Comparison of ENCODE assay signal across 11 cellular contexts in the genomic region with DNA sequence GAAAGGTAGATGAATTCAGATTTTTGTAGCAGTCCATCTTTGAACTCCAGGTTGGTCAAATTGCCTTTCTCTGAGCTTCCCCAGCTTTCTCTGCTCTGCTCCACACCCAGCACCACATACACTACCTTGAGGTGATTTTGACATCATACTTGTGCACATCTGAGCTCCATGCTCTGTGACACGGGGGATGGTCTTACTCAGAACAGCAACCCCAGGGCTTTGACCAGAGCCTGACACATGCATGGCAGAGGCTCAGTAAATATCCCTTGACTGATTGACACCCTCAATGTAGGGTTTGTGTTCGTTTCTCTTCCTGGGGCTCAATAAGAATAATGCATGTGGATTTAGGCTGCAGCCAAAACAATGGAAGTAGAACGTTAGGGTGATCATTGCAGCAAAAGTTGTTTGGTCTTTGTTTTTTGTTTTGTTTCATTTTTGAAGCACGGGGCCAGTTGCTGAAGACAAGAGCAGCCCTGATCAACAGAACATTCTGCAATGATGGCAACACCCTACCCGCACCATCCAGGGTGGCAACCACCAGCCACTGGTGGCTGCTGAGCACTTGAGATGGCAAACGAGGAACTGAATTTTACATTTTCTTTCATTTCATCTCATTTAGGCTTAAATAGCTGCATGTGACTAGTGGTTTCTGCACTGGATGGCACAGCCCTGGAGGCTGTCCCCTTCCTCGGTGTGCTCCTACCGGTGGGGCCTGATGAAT.
A peak's percentile ranks its signal among the peaks of the same experiment; 100 is the strongest.
DNase-seq lines count a peak whose midpoint lies in the region; ATAC-seq and TF ChIP-seq lines count a peak whose summit lies in the region.
"Had no signal": no experiment of that assay in that cellular context is flagged by ENCODE, and none has a peak within 500 bp of the region (broad histone marks: within the 10 kb centered on the region; RNA-seq: fewer than 3 reads in every experiment).

No MANE protein-coding gene starts in this region.

- TF ChIP-seq CTCF in GM23338 (conservative IDR thresholded peaks at IDR 0.05; ENCODE audit: low read depth in 2 of 2) (no peak), sigmoid colon (IDR thresholded peaks at IDR 0.05) (no peak)

- peak overlapping the region; percentile 25; the same call in 1 of the 2 replicates for H3K4me3 ChIP-seq in ACC112 (ENCODE audit: low read depth, low read length)
- no peak overlapping the region for H3K4me3 ChIP-seq in GM23338
- H3K4me3 ChIP-seq in sigmoid colon: no peak overlapping the region
- H3K4me3 ChIP-seq: GM12878, pancreas had no signal

- peaks cover 25% of the 10 kb centered on the region for H3K27me3 Mint-ChIP-seq in GM23338 (ENCODE audit: insufficient read depth, low read depth, poor library complexity)

- H3K4me1 ChIP-seq in ACC112 (ENCODE audit: control insufficient read depth, insufficient read depth, low read length, unreplicated experiment): peaks cover 6% of the 10 kb centered on the region
- H3K4me1 ChIP-seq in GM23338 (ENCODE audit: insufficient read depth): peaks cover 6% of the 10 kb centered on the region; the same call in 1 of the 2 replicates
- peaks cover 0 to 41% (median 36%) of the 10 kb centered on the region in 4 donors for H3K4me1 ChIP-seq in sigmoid colon
- H3K4me1 ChIP-seq: pancreas had no signal

- H2AFZ ChIP-seq in ACC112 (ENCODE audit: low read length, unreplicated experiment): no peak overlapping the region
- H2AFZ ChIP-seq in GM23338: 0 out of 2 replicates have a peak overlapping the region, but pooled peaks have one; percentile 43

- peaks cover 35% of the 10 kb centered on the region for H3K9me3 Mint-ChIP-seq in GM23338

- peaks cover 20% of the 10 kb centered on the region for H3K36me3 Mint-ChIP-seq in GM23338 (ENCODE audit: low read depth)

- no peaks in the 10 kb centered on the region for H4K20me1 ChIP-seq in GM23338 (replicated peaks; ENCODE audit: insufficient read depth)

- H3K4me2 ChIP-seq in GM23338: no peak overlapping the region

- TF ChIP-seq POLR2A in sigmoid colon (IDR thresholded peaks at IDR 0.05): no peak

- intact Hi-C loops in sigmoid colon (cut with DNase I): loop anchor here (2.0 to 5.0 kb wide), 2 partner anchors 51 to 191 kb away; no protein-coding TSS in a partner anchor

- no peak for ATAC-seq in GM23338
- ATAC-seq in HG02642 (IDR thresholded peaks at IDR 0.05; ENCODE audit: poor library complexity, unreplicated experiment): no peak
- no peak for ATAC-seq in GM21576 (IDR thresholded peaks at IDR 0.05; ENCODE audit: unreplicated experiment)
- ATAC-seq: GM12878 had no signal

- no peak for TF ChIP-seq EP300 in sigmoid colon (IDR thresholded peaks at IDR 0.05)

- H3K27ac Mint-ChIP-seq in GM23338: no peak overlapping the region
- H3K27ac Mint-ChIP-seq: WTC11 had no signal

- H3K27me3 ChIP-seq in ACC112 (ENCODE audit: insufficient read depth, low read length) (peaks cover 74% of the 10 kb centered on the region), GM23338 (ENCODE audit: insufficient read depth) (no peaks in the 10 kb centered on the region), sigmoid colon (no peaks in the 10 kb centered on the region)
- H3K27me3 ChIP-seq: pancreas had no signal

- H3K4me3 Mint-ChIP-seq in GM23338: no peak overlapping the region
- H3K4me3 Mint-ChIP-seq: WTC11 had no signal

- no peaks in the 10 kb centered on the region for H3F3A ChIP-seq in GM23338 (replicated peaks; ENCODE audit: low read depth)

- H3K27ac ChIP-seq in ACC112 (ENCODE audit: low read depth, low read length): no peak overlapping the region
- no peak overlapping the region for H3K27ac ChIP-seq in GM23338 (ENCODE audit: low read depth)
- H3K27ac ChIP-seq in sigmoid colon: peak overlapping the region; percentile 86 to 91 (median 90)
- H3K27ac ChIP-seq: pancreas had no signal

- H3K4me1 Mint-ChIP-seq in GM23338: peaks cover 21% of the 10 kb centered on the region

- H3K36me3 ChIP-seq in ACC112 (ENCODE audit: insufficient read depth, low read length) (no peaks in the 10 kb centered on the region), GM23338 (ENCODE audit: insufficient read depth) (peaks cover 3% of the 10 kb centered on the region; the same call in 1 of the 2 replicates), sigmoid colon (no peaks in the 10 kb centered on the region)
- H3K36me3 ChIP-seq: pancreas had no signal

- no peaks in the 10 kb centered on the region for H3K9me2 ChIP-seq in GM23338 (ENCODE audit: insufficient read depth)

- peaks cover 0 to 3% (median 0%) of the 10 kb centered on the region in 4 donors for H3K9me3 ChIP-seq in sigmoid colon
- H3K9me3 ChIP-seq: pancreas had no signal

- no peaks in the 10 kb centered on the region for H3K79me2 ChIP-seq in ACC112 (ENCODE audit: control insufficient read depth, insufficient read depth, low read length, unreplicated experiment)
- no peaks in the 10 kb centered on the region for H3K79me2 ChIP-seq in GM23338 (replicated peaks; ENCODE audit: insufficient read depth)

- DNase-seq in GM23338 (ENCODE audit: low spot score) (no peak), ecto neural progenitor cell (ENCODE audit: low spot score) (peak; percentile 39), sigmoid colon (no peak), NCI-H128 (lab: John Stamatoyannopoulos, UW; ENCODE audit: unreplicated experiment) (no peak)
- DNase-seq: amniotic stem cell had no signal

- 70 to 74% methylated on average over 8 of the region's 8 CpGs for WGBS in sigmoid colon, 2 donors

TF ChIP-seq in GM23338, 12 proteins besides CTCF, POLR2A, EP300 and RAD21:
- no peak for TF ChIP-seq ZNF331 (CRISPR knock-in tag; IDR thresholded peaks at IDR 0.05; ENCODE audit: low read depth)
TF ChIP-seq in GM23338: peak in this region for 0.

Comparison
In these comparisons a context has a peak if more than half of its experiments do, and no peak if none do; other contexts are left out.
1. H3K27ac ChIP-seq: peak in sigmoid colon (4 of 4); none in ACC112 (single experiment) and GM23338 (single experiment).